ENCODE assay signal across 13 cellular contexts in the genomic region with DNA sequence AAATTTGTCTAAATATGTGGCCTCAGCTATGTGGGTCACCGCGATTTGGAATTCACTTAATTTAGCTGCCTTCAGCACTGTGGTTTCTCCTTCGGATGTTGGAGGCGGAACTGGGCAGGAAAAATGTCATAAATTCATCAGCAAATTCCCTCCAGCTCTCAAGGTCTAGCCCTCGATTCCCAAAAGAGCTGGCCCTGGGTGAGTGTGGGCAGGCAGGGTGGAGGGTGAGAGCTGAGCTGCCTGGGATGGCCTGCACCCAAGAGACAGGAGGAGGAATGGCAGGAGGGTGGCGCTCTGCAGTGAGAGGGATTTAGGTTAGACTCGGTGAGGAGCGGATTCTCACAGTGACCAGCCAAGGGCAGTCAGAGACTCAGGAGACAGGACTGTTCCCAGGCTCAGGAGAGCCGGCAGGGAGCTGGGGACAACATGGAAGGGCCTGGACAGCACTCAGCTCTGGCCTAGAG. TPM values are rescaled to one million over a fixed set of nuclear protein-coding genes. Genes with fewer than 3 reads are reported as not detected.
DNase-seq lines count a peak whose midpoint lies in the region; ATAC-seq, FAIRE-seq and TF ChIP-seq lines count a peak whose summit lies in the region.
"Had no signal": no experiment of that assay in that cellular context is flagged by ENCODE, and none has a peak within 500 bp of the region (broad histone marks: within the 10 kb centered on the region; RNA-seq: fewer than 3 reads in every experiment).

No MANE protein-coding gene starts in this region.

- H3K36me3 ChIP-seq in astrocyte (ENCODE audit: insufficient read depth, low read length), result peaks cover 8% of the 10 kb centered on the region
- H3K36me3 ChIP-seq in gastroesophageal sphincter, result no peaks in the 10 kb centered on the region
- H3K36me3 ChIP-seq in smooth muscle cell (ENCODE audit: low read depth), result no peaks in the 10 kb centered on the region

- peaks cover 38% of the 10 kb centered on the region for H3K4me1 Mint-ChIP-seq in astrocyte (ENCODE audit: low read depth, unreplicated experiment)

- H2AFZ ChIP-seq in astrocyte (ENCODE audit: low read depth, low read length), result no peak overlapping the region
- H2AFZ ChIP-seq in smooth muscle cell (ENCODE audit: low read depth), result no peak overlapping the region

- peaks cover 2% of the 10 kb centered on the region for H3K27me3 Mint-ChIP-seq in astrocyte (ENCODE audit: low read depth, unreplicated experiment)

- H3K4me3 Mint-ChIP-seq in astrocyte (ENCODE audit: unreplicated experiment), result peak overlapping the region; percentile 71
- H3K4me3 Mint-ChIP-seq: activated naive CD4-positive, alpha-beta T cell treated with anti-CD3 and anti-CD28 coated beads for 36 hours had no signal

- H3K36me3 Mint-ChIP-seq in astrocyte (ENCODE audit: low read depth, unreplicated experiment), result peaks cover 48% of the 10 kb centered on the region
- H3K36me3 Mint-ChIP-seq in activated naive CD4-positive, alpha-beta T cell treated with anti-CD3 and anti-CD28 coated beads, Interleukin-2, amount 50 U/mL, for 72 hours, result no peaks in the 10 kb centered on the region

- H3F3A ChIP-seq in smooth muscle cell (ENCODE audit: low read depth), result no peaks in the 10 kb centered on the region

- no peak for FAIRE-seq in astrocyte (lab: Jason Lieb, UNC)
- FAIRE-seq: K562 had no signal

- DNase-seq in GM03348 (ENCODE audit: low spot score) (peak; percentile 86), astrocyte (ENCODE audit: low read depth) (peak; percentile 89), smooth muscle cell (lab: John Stamatoyannopoulos, UW; ENCODE audit: unreplicated experiment) (no peak), NCI-H1048 (lab: John Stamatoyannopoulos, UW) (no peak)
- DNase-seq in activated naive CD4-positive, alpha-beta T cell treated with anti-CD3 and anti-CD28 coated beads, Interleukin-2, amount 50 U/mL, for 72 hours (ENCODE audit: low spot score in 2 of 2), result no peak
- DNase-seq in activated effector memory CD4-positive, alpha-beta T cell treated with Interleukin-2 at 50 U/mL for 16 hours, result no peak
- DNase-seq: activated CD4-positive, alpha-beta T cell treated with anti-CD3 and anti-CD28 coated beads for 48 hours; activated naive CD4-positive, alpha-beta T cell treated with anti-CD3 and anti-CD28 coated beads for 36 hours; NCI-H2227 treated with DMSO at 0.1 percent for 48 hours had no signal

- H3K27ac Mint-ChIP-seq in astrocyte (ENCODE audit: unreplicated experiment), result peak overlapping the region; percentile 90
- peak overlapping the region in 1 of 2 donors; percentile 58 for H3K27ac Mint-ChIP-seq in activated naive CD4-positive, alpha-beta T cell treated with anti-CD3 and anti-CD28 coated beads, Interleukin-2, amount 50 U/mL, for 72 hours
- H3K27ac Mint-ChIP-seq: activated naive CD4-positive, alpha-beta T cell treated with anti-CD3 and anti-CD28 coated beads for 36 hours had no signal

- H3K4me2 ChIP-seq in astrocyte (ENCODE audit: low read length) (peak overlapping the region; percentile 37), smooth muscle cell (peak overlapping the region; percentile 42)

- peak overlapping the region; percentile 42 for H3K27ac ChIP-seq in astrocyte (ENCODE audit: low read depth, low read length)
- H3K27ac ChIP-seq in gastroesophageal sphincter, result peak overlapping the region in 3 of 4 donors; percentile 38 to 54 (median 42)
- peak overlapping the region; percentile 86 for H3K27ac ChIP-seq in smooth muscle cell (ENCODE audit: low read depth)
- H3K27ac ChIP-seq: epithelial cell of prostate had no signal

- H3K4me3 ChIP-seq in astrocyte (ENCODE audit: insufficient read depth, low read depth, low read length) (no peak overlapping the region), gastroesophageal sphincter (no peak overlapping the region), smooth muscle cell (no peak overlapping the region)
- H3K4me3 ChIP-seq: K562 had no signal

- no peak for TF ChIP-seq EP300 in gastroesophageal sphincter (IDR thresholded peaks at IDR 0.05)

- TF ChIP-seq CTCF in astrocyte (IDR thresholded peaks at IDR 0.05; ENCODE audit: insufficient read depth, low read depth, low read length) (no peak), gastroesophageal sphincter (IDR thresholded peaks at IDR 0.05) (no peak), smooth muscle cell (IDR thresholded peaks at IDR 0.05; ENCODE audit: borderline replicate concordance, insufficient read depth, poor library complexity, severe bottlenecking) (no peak)

- H3K9me3 ChIP-seq in astrocyte (ENCODE audit: insufficient read depth, low read depth, low read length) (no peaks in the 10 kb centered on the region), gastroesophageal sphincter (no peaks in the 10 kb centered on the region), smooth muscle cell (replicated peaks; ENCODE audit: low read depth) (no peaks in the 10 kb centered on the region)

- peaks cover 34% of the 10 kb centered on the region for H3K4me1 ChIP-seq in astrocyte (ENCODE audit: insufficient read depth, low read length)
- H3K4me1 ChIP-seq in gastroesophageal sphincter, result peaks cover 0 to 29% (median 10%) of the 10 kb centered on the region in 3 donors
- H3K4me1 ChIP-seq in smooth muscle cell (ENCODE audit: low read depth), result peaks cover 14% of the 10 kb centered on the region

- WGBS in gastroesophageal sphincter (ENCODE audit: low coverage in 1 of 2), 2 donors, result 59 to 62% methylated on average over 6 to 9 of the region's 9 CpGs
- WGBS in smooth muscle cell (ENCODE audit: low lambda C conversion rate), result 43% methylated on average over 9 of the region's 9 CpGs

- ATAC-seq in gastroesophageal sphincter (no peak), GM18519 (IDR thresholded peaks at IDR 0.05; ENCODE audit: low FRiP score, unreplicated experiment) (no peak)
- no peak for ATAC-seq in activated naive CD4-positive, alpha-beta T cell treated with anti-CD3 and anti-CD28 coated beads, Interleukin-2, amount 50 U/mL, for 72 hours
- ATAC-seq: K562 had no signal

- H3K9me3 Mint-ChIP-seq in astrocyte (ENCODE audit: unreplicated experiment), result no peaks in the 10 kb centered on the region
- no peaks in the 10 kb centered on the region for H3K9me3 Mint-ChIP-seq in activated naive CD4-positive, alpha-beta T cell treated with anti-CD3 and anti-CD28 coated beads, Interleukin-2, amount 50 U/mL, for 72 hours
- H3K9me3 Mint-ChIP-seq: activated naive CD4-positive, alpha-beta T cell treated with anti-CD3 and anti-CD28 coated beads for 36 hours had no signal

- no peaks in the 10 kb centered on the region for H4K20me1 ChIP-seq in astrocyte (ENCODE audit: insufficient read depth, low read length)
- no peaks in the 10 kb centered on the region for H4K20me1 ChIP-seq in smooth muscle cell (ENCODE audit: low read depth)

- H3K79me2 ChIP-seq in astrocyte (ENCODE audit: insufficient read depth, low read length) (no peaks in the 10 kb centered on the region), smooth muscle cell (ENCODE audit: low read depth) (no peaks in the 10 kb centered on the region)

- H3K27me3 ChIP-seq in astrocyte (ENCODE audit: insufficient read depth, low read length), result no peaks in the 10 kb centered on the region
- H3K27me3 ChIP-seq in gastroesophageal sphincter, result no peaks in the 10 kb centered on the region
- no peaks in the 10 kb centered on the region for H3K27me3 ChIP-seq in smooth muscle cell (ENCODE audit: low read depth)

- no peak for TF ChIP-seq POLR2A in gastroesophageal sphincter (IDR thresholded peaks at IDR 0.05)

- H3K9ac ChIP-seq in astrocyte (ENCODE audit: low read length), result peak overlapping the region; percentile 6
- H3K9ac ChIP-seq in smooth muscle cell (ENCODE audit: low read depth), result no peak overlapping the region

RNA-seq across cellular contexts. Expression of a gene that starts 57.1 kb away (rescaled TPM):
- total RNA-seq in astrocyte (38.6 and 49.5 TPM in 2 replicates), gastroesophageal sphincter (10 to 100 TPM; 64.8 to 71.7 (median 67.5) TPM), smooth muscle cell (41.4 and 50.0 TPM in 2 replicates)
- 13.0 and 15.7 TPM in 2 replicates for polyA plus RNA-seq in smooth muscle cell
- 10 to 100 TPM; 40.3 to 43.7 TPM for total RNA-seq in activated naive CD4-positive, alpha-beta T cell treated with anti-CD3 and anti-CD28 coated beads, Interleukin-2, amount 50 U/mL, for 72 hours

Comparison
In these comparisons a context has a peak if more than half of its experiments do, and no peak if none do; other contexts are left out.
1. DNase-seq: peak in GM03348 (single experiment) and astrocyte (single experiment); none in smooth muscle cell (single experiment), activated naive CD4-positive, alpha-beta T cell treated with anti-CD3 and anti-CD28 coated beads, Interleukin-2, amount 50 U/mL, for 72 hours (0 of 2), NCI-H1048 (single experiment) and activated effector memory CD4-positive, alpha-beta T cell treated with Interleukin-2 at 50 U/mL for 16 hours (single experiment).
2. Peak in every context shown above with its lines, with median percentiles within 50 percentile points of each other: H3K27ac ChIP-seq.